Comparison of ENCODE assay signal across 1 cellular context in genomic region chr12:98503593-98504367, GRCh38.
TF ChIP-seq lines count a peak whose summit lies in the region.

No MANE protein-coding gene starts in this region.

TF ChIP-seq in HepG2, 621 proteins besides CTCF, POLR2A, EP300 and RAD21 (continued from another document and continues in another):
- TF ChIP-seq PBX3 (CRISPR knock-in tag; IDR thresholded peaks at IDR 0.05; ENCODE audit: borderline replicate concordance) (no peak), NFE2L1 (CRISPR knock-in tag; IDR thresholded peaks at IDR 0.05; ENCODE audit: borderline replicate concordance) (no peak), TERF1 (CRISPR knock-in tag; IDR thresholded peaks at IDR 0.05) (no peak), RFXAP (CRISPR knock-in tag; IDR thresholded peaks at IDR 0.05; ENCODE audit: borderline replicate concordance) (peak; percentile 73; the same call in 1 of the 2 replicates), PLRG1 (conservative IDR thresholded peaks at IDR 0.05) (no peak), GABPA (IDR thresholded peaks at IDR 0.05; ENCODE audit: low read depth, low read length) (no peak; the same call in 1 of the 2 replicates), GABPA (CRISPR knock-in tag; IDR thresholded peaks at IDR 0.05; ENCODE audit: low read depth) (peak; percentile 76), HNF4A (CRISPR knock-in tag; IDR thresholded peaks at IDR 0.05) (no peak; the same call in 1 of the 2 replicates), ZNF562 (CRISPR knock-in tag; IDR thresholded peaks at IDR 0.05; ENCODE audit: borderline replicate concordance) (no peak), GMEB2 (CRISPR knock-in tag; IDR thresholded peaks at IDR 0.05; ENCODE audit: low read depth) (no peak), HNRNPL (IDR thresholded peaks at IDR 0.05; ENCODE audit: low read depth, low read length) (no peak), CC2D1A (CRISPR knock-in tag; IDR thresholded peaks at IDR 0.05) (no peak), PHF5A (CRISPR knock-in tag; IDR thresholded peaks at IDR 0.05; ENCODE audit: low read depth, unreplicated experiment) (peak; percentile 65), ZMAT5 (CRISPR knock-in tag; IDR thresholded peaks at IDR 0.05; ENCODE audit: borderline replicate concordance, low read depth) (no peak), ZNF143 (CRISPR knock-in tag; IDR thresholded peaks at IDR 0.05) (no peak), ZNF850 (CRISPR knock-in tag; conservative IDR thresholded peaks at IDR 0.05) (no peak), ZNF543 (CRISPR knock-in tag; IDR thresholded peaks at IDR 0.05) (peak; percentile 76; the same call in 1 of the 2 replicates), TMF1 (CRISPR knock-in tag; IDR thresholded peaks at IDR 0.05; ENCODE audit: low read depth) (no peak; the same call in 1 of the 2 replicates), ZNF703 (CRISPR knock-in tag; IDR thresholded peaks at IDR 0.05; ENCODE audit: borderline replicate concordance) (0 out of 2 replicates have a peak, but pooled peaks have one; percentile 11), PTBP1 (IDR thresholded peaks at IDR 0.05; ENCODE audit: low read depth, low read length, poor library complexity, severe bottlenecking) (no peak), ZNF432 (CRISPR knock-in tag; IDR thresholded peaks at IDR 0.05; ENCODE audit: borderline replicate concordance) (no peak), NBN (conservative IDR thresholded peaks at IDR 0.05) (no peak), ZNF124 (CRISPR knock-in tag; IDR thresholded peaks at IDR 0.05) (no peak), SMAD3 (CRISPR knock-in tag; IDR thresholded peaks at IDR 0.05) (no peak), DDIT3 (CRISPR knock-in tag; IDR thresholded peaks at IDR 0.05) (no peak), CENPX (CRISPR knock-in tag; IDR thresholded peaks at IDR 0.05) (no peak), ZNF44 (CRISPR knock-in tag; IDR thresholded peaks at IDR 0.05) (no peak), REST (IDR thresholded peaks at IDR 0.05; ENCODE audit: borderline replicate concordance in 1 of 2, low read depth in 1 of 2, low read length in 2 of 2) (peak in 1 of 2 experiments; percentile 19; a peak in 1 of 4 replicates), BRCA1 (CRISPR knock-in tag; IDR thresholded peaks at IDR 0.05) (no peak), ZSCAN5A (CRISPR knock-in tag; IDR thresholded peaks at IDR 0.05; ENCODE audit: borderline replicate concordance) (no peak), RBM22 (optimal IDR thresholded peaks at IDR 0.05; ENCODE audit: low read length) (peak; percentile 89), KDM5B (CRISPR knock-in tag; IDR thresholded peaks at IDR 0.05; ENCODE audit: borderline replicate concordance) (peak; percentile 75; the same call in 1 of the 2 replicates), POGK (CRISPR knock-in tag; conservative IDR thresholded peaks at IDR 0.05) (peak; percentile 55; the same call in 1 of the 2 replicates), ZNF263 (CRISPR knock-in tag; IDR thresholded peaks at IDR 0.05) (peak; percentile 35; the same call in 1 of the 2 replicates), CSRNP1 (CRISPR knock-in tag; IDR thresholded peaks at IDR 0.05) (no peak), HHEX (CRISPR knock-in tag; IDR thresholded peaks at IDR 0.05) (no peak), EEA1 (CRISPR knock-in tag; IDR thresholded peaks at IDR 0.05; ENCODE audit: borderline replicate concordance) (no peak), ELF3 (CRISPR knock-in tag; IDR thresholded peaks at IDR 0.05) (peak; percentile 52), ZNF331 (CRISPR knock-in tag; IDR thresholded peaks at IDR 0.05) (0 out of 2 replicates have a peak, but pooled peaks have one; percentile 38), ZBTB44 (CRISPR knock-in tag; IDR thresholded peaks at IDR 0.05) (no peak; the same call in 1 of the 2 replicates), ATF6 (CRISPR knock-in tag; conservative IDR thresholded peaks at IDR 0.05) (no peak), PATZ1 (CRISPR knock-in tag; IDR thresholded peaks at IDR 0.05) (peak; percentile 54), ZNF329 (CRISPR knock-in tag; IDR thresholded peaks at IDR 0.05; ENCODE audit: low read depth) (0 out of 2 replicates have a peak, but pooled peaks have one; percentile 66), PAX8 (CRISPR knock-in tag; IDR thresholded peaks at IDR 0.05; ENCODE audit: borderline replicate concordance) (no peak)
